ENCODE assay signal across 12 cellular contexts in the genomic region with DNA sequence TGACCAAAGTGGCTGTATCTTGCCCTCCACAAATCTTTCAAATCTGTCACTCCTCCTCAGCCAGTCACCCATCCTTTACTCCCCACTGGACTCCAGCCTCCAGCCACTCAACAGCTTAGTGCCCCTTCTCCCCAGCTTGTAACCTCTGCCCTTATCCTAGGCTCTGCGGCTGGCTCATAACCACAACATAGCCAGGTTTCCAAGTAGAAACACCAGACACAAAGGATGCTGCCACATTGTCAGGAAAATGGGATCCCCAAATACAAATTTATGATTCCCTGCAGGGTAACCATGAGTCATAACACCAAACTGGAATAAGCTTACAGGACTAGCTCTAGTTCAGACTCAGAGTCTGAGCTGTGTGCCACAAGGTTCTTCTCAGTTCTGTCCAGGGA. TPM values are rescaled to one million over a fixed set of nuclear protein-coding genes. Genes with fewer than 3 reads are reported as not detected.
DNase-seq lines count a peak whose midpoint lies in the region; ATAC-seq, FAIRE-seq and TF ChIP-seq lines count a peak whose summit lies in the region.
"Had no signal": no experiment of that assay in that cellular context is flagged by ENCODE, and none has a peak within 500 bp of the region (broad histone marks: within the 10 kb centered on the region; RNA-seq: fewer than 3 reads in every experiment).

No MANE protein-coding gene starts in this region.

- peaks cover 5% of the 10 kb centered on the region; the same call in 1 of the 2 replicates for H3K4me1 Mint-ChIP-seq in WTC11

- no peaks in the 10 kb centered on the region for H3K27me3 Mint-ChIP-seq in WTC11 (ENCODE audit: low read depth)

- no peak overlapping the region for H3K4me2 ChIP-seq in hepatocyte

- WGBS in hepatocyte (ENCODE audit: low lambda C conversion rate, missing lambda C conversion rate), result 32% methylated on average over 1 of the region's 1 CpG
- 0% methylated on average over 1 of the region's 1 CpG for WGBS in thyroid gland, 2 donors
- 0% methylated on average over 1 of the region's 1 CpG for WGBS in prostate gland

- no peaks in the 10 kb centered on the region for H3K36me3 Mint-ChIP-seq in WTC11

- H3K9me3 ChIP-seq in hepatocyte (ENCODE audit: low read depth), result no peaks in the 10 kb centered on the region
- H3K9me3 ChIP-seq in thyroid gland, result no peaks in the 10 kb centered on the region
- H3K9me3 ChIP-seq in prostate gland, result no peaks in the 10 kb centered on the region

- ATAC-seq in WTC11 (no peak), HG03354 (IDR thresholded peaks at IDR 0.05; ENCODE audit: poor library complexity, severe bottlenecking, unreplicated experiment) (no peak)
- ATAC-seq: sciatic nerve had no signal

- H3K9me3 Mint-ChIP-seq in WTC11, result no peaks in the 10 kb centered on the region

- H3K79me2 ChIP-seq in hepatocyte, result peaks cover 14% of the 10 kb centered on the region

- no peaks in the 10 kb centered on the region for H3K36me3 ChIP-seq in hepatocyte (replicated peaks; ENCODE audit: insufficient read depth, low read depth)
- H3K36me3 ChIP-seq in thyroid gland, result no peaks in the 10 kb centered on the region
- no peaks in the 10 kb centered on the region for H3K36me3 ChIP-seq in prostate gland

- peaks cover 22% of the 10 kb centered on the region for H3K4me1 ChIP-seq in hepatocyte (ENCODE audit: insufficient read depth)
- peaks cover 8 to 15% of the 10 kb centered on the region in 2 donors for H3K4me1 ChIP-seq in thyroid gland
- no peaks in the 10 kb centered on the region for H3K4me1 ChIP-seq in prostate gland (replicated peaks)

- POLR2A ChIA-PET in WTC11 (lab: Charles Lee), result interaction anchor here (1.2 kb wide), 1 partner anchor 41 kb away, joined by 4 read pairs; no protein-coding TSS in a partner anchor

- no peak overlapping the region for H3K4me3 ChIP-seq in hepatocyte
- H3K4me3 ChIP-seq in thyroid gland (replicated peaks in 1 of 3), result no peak overlapping the region
- H3K4me3 ChIP-seq in prostate gland, result no peak overlapping the region

- intact Hi-C loops in thyroid gland (cut with DNase I) (no loop called here), prostate gland (cut with DNase I) (no loop called here)

- CTCF ChIA-PET in WTC11 (lab: Charles Lee), result interaction anchor here (1.0 to 1.2 kb wide), 4 partner anchors 41 to 129 kb away, joined by 3 to 5 read pairs (median 3); no protein-coding TSS in a partner anchor

- H4K20me1 ChIP-seq in hepatocyte (ENCODE audit: insufficient read depth, poor library complexity, severe bottlenecking), result no peaks in the 10 kb centered on the region

- no peak overlapping the region for H3K4me3 Mint-ChIP-seq in WTC11

- TF ChIP-seq CTCF in WTC11 (IDR thresholded peaks at IDR 0.05), result no peak
- no peak for TF ChIP-seq CTCF in hepatocyte (IDR thresholded peaks at IDR 0.05; ENCODE audit: poor library complexity)
- no peak for TF ChIP-seq CTCF in thyroid gland (IDR thresholded peaks at IDR 0.05)
- no peak for TF ChIP-seq CTCF in prostate gland (IDR thresholded peaks at IDR 0.05)

- DNase-seq in H54 (ENCODE audit: insufficient read length, low spot score) (peak; percentile 28), WTC11 (ENCODE audit: low spot score) (no peak), hepatocyte (ENCODE audit: low spot score) (no peak), thyroid gland (no peak), prostate gland (ENCODE audit: low spot score) (no peak)
- no peak for DNase-seq in stimulated activated CD4-positive, alpha-beta T cell treated with anti-CD3 and anti-CD28 coated beads, Interleukin-12 subunit alpha, Interleukin-12 subunit beta, amount 100 ng/mL, for 4 hours
- DNase-seq: NCI-H1417 treated with DMSO at 0.1 percent for 48 hours, NCI-H510A treated with DMSO at 0.1 percent for 48 hours had no signal

- peak overlapping the region; percentile 7 for H3K27ac Mint-ChIP-seq in WTC11

- peak; percentile 50 for FAIRE-seq in H54 (lab: Jason Lieb, UNC)
- FAIRE-seq: D721Med, HTR-8/SVneo had no signal

- TF ChIP-seq POLR2A in H54 (IDR thresholded peaks at IDR 0.05; ENCODE audit: low read depth, low read length) (no peak), thyroid gland (IDR thresholded peaks at IDR 0.05) (no peak), prostate gland (IDR thresholded peaks at IDR 0.05) (no peak)

- H2AFZ ChIP-seq in hepatocyte, result no peak overlapping the region

- H3K27ac ChIP-seq in hepatocyte, result peak overlapping the region; percentile 75
- peak overlapping the region; percentile 53 to 68 (median 61) for H3K27ac ChIP-seq in thyroid gland
- H3K27ac ChIP-seq in prostate gland, result no peak overlapping the region

- no peaks in the 10 kb centered on the region for H3K27me3 ChIP-seq in hepatocyte
- H3K27me3 ChIP-seq in thyroid gland, result no peaks in the 10 kb centered on the region
- no peaks in the 10 kb centered on the region for H3K27me3 ChIP-seq in prostate gland (replicated peaks; ENCODE audit: insufficient read depth)

- H3K9me2 ChIP-seq in hepatocyte (replicated peaks; ENCODE audit: insufficient read depth), result no peaks in the 10 kb centered on the region

TF ChIP-seq in WTC11, 78 proteins besides CTCF, POLR2A, EP300 and RAD21 (continues in another document):
- TF ChIP-seq NFE2L1 (CRISPR knock-in tag; IDR thresholded peaks at IDR 0.05) (no peak), FOXK1 (CRISPR knock-in tag; IDR thresholded peaks at IDR 0.05) (no peak), NR1H2 (CRISPR knock-in tag; IDR thresholded peaks at IDR 0.05) (no peak), HMGA2 (CRISPR knock-in tag; IDR thresholded peaks at IDR 0.05) (no peak), NR3C1 (CRISPR knock-in tag; conservative IDR thresholded peaks at IDR 0.05; ENCODE audit: low read depth) (no peak), GABPB1 (CRISPR knock-in tag; IDR thresholded peaks at IDR 0.05) (no peak), ZNF317 (CRISPR knock-in tag; IDR thresholded peaks at IDR 0.05; ENCODE audit: borderline replicate concordance, low read depth) (no peak), TP53 (CRISPR knock-in tag; IDR thresholded peaks at IDR 0.05) (no peak)
- TF ChIP-seq, protein P1, sequence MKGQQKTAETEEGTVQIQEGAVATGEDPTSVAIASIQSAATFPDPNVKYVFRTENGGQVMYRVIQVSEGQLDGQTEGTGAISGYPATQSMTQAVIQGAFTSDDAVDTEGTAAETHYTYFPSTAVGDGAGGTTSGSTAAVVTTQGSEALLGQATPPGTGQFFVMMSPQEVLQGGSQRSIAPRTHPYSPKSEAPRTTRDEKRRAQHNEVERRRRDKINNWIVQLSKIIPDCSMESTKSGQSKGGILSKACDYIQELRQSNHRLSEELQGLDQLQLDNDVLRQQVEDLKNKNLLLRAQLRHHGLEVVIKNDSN (CRISPR knock-in tag; IDR thresholded peaks at IDR 0.05), result no peak
- TF ChIP-seq, protein P2, sequence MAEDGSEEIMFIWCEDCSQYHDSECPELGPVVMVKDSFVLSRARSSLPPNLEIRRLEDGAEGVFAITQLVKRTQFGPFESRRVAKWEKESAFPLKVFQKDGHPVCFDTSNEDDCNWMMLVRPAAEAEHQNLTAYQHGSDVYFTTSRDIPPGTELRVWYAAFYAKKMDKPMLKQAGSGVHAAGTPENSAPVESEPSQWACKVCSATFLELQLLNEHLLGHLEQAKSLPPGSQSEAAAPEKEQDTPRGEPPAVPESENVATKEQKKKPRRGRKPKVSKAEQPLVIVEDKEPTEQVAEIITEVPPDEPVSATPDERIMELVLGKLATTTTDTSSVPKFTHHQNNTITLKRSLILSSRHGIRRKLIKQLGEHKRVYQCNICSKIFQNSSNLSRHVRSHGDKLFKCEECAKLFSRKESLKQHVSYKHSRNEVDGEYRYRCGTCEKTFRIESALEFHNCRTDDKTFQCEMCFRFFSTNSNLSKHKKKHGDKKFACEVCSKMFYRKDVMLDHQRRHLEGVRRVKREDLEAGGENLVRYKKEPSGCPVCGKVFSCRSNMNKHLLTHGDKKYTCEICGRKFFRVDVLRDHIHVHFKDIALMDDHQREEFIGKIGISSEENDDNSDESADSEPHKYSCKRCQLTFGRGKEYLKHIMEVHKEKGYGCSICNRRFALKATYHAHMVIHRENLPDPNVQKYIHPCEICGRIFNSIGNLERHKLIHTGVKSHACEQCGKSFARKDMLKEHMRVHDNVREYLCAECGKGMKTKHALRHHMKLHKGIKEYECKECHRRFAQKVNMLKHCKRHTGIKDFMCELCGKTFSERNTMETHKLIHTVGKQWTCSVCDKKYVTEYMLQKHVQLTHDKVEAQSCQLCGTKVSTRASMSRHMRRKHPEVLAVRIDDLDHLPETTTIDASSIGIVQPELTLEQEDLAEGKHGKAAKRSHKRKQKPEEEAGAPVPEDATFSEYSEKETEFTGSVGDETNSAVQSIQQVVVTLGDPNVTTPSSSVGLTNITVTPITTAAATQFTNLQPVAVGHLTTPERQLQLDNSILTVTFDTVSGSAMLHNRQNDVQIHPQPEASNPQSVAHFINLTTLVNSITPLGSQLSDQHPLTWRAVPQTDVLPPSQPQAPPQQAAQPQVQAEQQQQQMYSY (CRISPR knock-in tag; IDR thresholded peaks at IDR 0.05), result no peak
- TF ChIP-seq, protein P3, sequence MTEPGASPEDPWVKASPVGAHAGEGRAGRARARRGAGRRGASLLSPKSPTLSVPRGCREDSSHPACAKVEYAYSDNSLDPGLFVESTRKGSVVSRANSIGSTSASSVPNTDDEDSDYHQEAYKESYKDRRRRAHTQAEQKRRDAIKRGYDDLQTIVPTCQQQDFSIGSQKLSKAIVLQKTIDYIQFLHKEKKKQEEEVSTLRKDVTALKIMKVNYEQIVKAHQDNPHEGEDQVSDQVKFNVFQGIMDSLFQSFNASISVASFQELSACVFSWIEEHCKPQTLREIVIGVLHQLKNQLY (CRISPR knock-in tag; IDR thresholded peaks at IDR 0.05), result no peak

RNA-seq across cellular contexts. Expression of a gene that starts 15.1 kb away (rescaled TPM):
- total RNA-seq in WTC11 (2021) (133 to 138 TPM (median 135 TPM) in 3 replicates), hepatocyte (88.1 and 107 TPM in 2 replicates), thyroid gland (100 to 1,000 TPM; 104 to 131 (median 117) TPM), prostate gland (10 to 100 TPM; 65.2 to 81.9 TPM)
- polyA plus RNA-seq in hepatocyte, result 59.4 and 64.3 TPM in 2 replicates

RNA-seq across cellular contexts. Expression of a gene that starts 33.6 kb away (rescaled TPM):
- total RNA-seq in WTC11 (2021) (3.0 to 4.3 TPM (median 4.2 TPM) in 3 replicates), hepatocyte (337 and 381 TPM in 2 replicates), thyroid gland (10 to 100 TPM in 3 of 4 donors, 1 to 10 TPM in 1; 8.4 to 15.1 (median 13.7) TPM), prostate gland (1 to 10 TPM; 4.6 to 8.1 TPM)
- 169 and 206 TPM in 2 replicates for polyA plus RNA-seq in hepatocyte

RNA-seq across cellular contexts. Expression of a gene that starts 48.1 kb away (rescaled TPM):
- total RNA-seq in WTC11 (2021) (170 to 200 TPM (median 200 TPM) in 3 replicates), hepatocyte (50.6 and 164 TPM in 2 replicates), thyroid gland (100 to 1,000 TPM in 2 of 4 donors, 10 to 100 TPM in 2; 43.7 to 166 (median 76.3) TPM), prostate gland (100 to 1,000 TPM in 1 of 2 donors, 10 to 100 TPM in 1; 54.5 to 195 TPM)
- 214 and 227 TPM in 2 replicates for polyA plus RNA-seq in hepatocyte

RNA-seq across cellular contexts. Expression of a gene that starts 54.8 kb away (rescaled TPM):
- total RNA-seq in WTC11 (2021) (81.6 to 94.4 TPM (median 83.9 TPM) in 3 replicates), hepatocyte (122 and 160 TPM in 2 replicates), thyroid gland (100 to 1,000 TPM in 1 of 4 donors, 10 to 100 TPM in 3; 59.7 to 119 (median 88.5) TPM), prostate gland (10 to 100 TPM; 64.9 to 90.4 TPM)
- 17.1 and 21.4 TPM in 2 replicates for polyA plus RNA-seq in hepatocyte

Comparison
In these comparisons a context has a peak if more than half of its experiments do, and no peak if none do; other contexts are left out.
1. H3K27ac ChIP-seq: peak in hepatocyte (single experiment) and thyroid gland (3 of 3); none in prostate gland (0 of 2).
2. RNA of a gene that starts 33.6 kb away (total RNA-seq): 337 to 381 TPM in hepatocyte; 8.4 to 15.1 TPM in thyroid gland, 4.6 to 8.1 TPM in prostate gland and 3.0 to 4.3 TPM in WTC11; every median in the first group is over 10 times any median in the second.